8 cellular contexts compared by ENCODE assay signal in genomic region chr7:123154231-123154860, GRCh38. TPM values are rescaled to one million over a fixed set of nuclear protein-coding genes. Genes with fewer than 3 reads are reported as not detected.
DNase-seq lines count a peak whose midpoint lies in the region; FAIRE-seq and TF ChIP-seq lines count a peak whose summit lies in the region.

No MANE protein-coding gene starts in this region.

- POLR2A ChIA-PET in RWPE1 (lab: Yijun Ruan, JAX; ENCODE audit: low non-redundant PET) = no interaction called here

- no peaks in the 10 kb centered on the region for H4K20me1 ChIP-seq in keratinocyte (ENCODE audit: control insufficient read depth, extremely low read depth, insufficient read depth, low read length)

- no peaks in the 10 kb centered on the region for H3K36me3 Mint-ChIP-seq in HFFc6 (ENCODE audit: low read depth)

- H3K27me3 Mint-ChIP-seq in HFFc6 (ENCODE audit: insufficient read depth) = no peaks in the 10 kb centered on the region

- H2AFZ ChIP-seq in keratinocyte (ENCODE audit: control insufficient read depth, low read length) = no peak overlapping the region

- H3K4me3 ChIP-seq in cardiac fibroblast (replicated peaks in 1 of 2; ENCODE audit: low read depth in 2 of 2, low read length in 2 of 2) (no peak overlapping the region), keratinocyte (ENCODE audit: control insufficient read depth in 2 of 3, extremely low read depth in 1 of 3, insufficient read depth in 2 of 3, low read depth in 1 of 3, low read length in 3 of 3) (no peak overlapping the region)

- H3K36me3 ChIP-seq in keratinocyte (ENCODE audit: control insufficient read depth in 2 of 2, extremely low read depth in 1 of 2, insufficient read depth in 2 of 2, low read length in 2 of 2) = no peaks in the 10 kb centered on the region

- H3K9me3 ChIP-seq in keratinocyte (ENCODE audit: control insufficient read depth, low read depth, low read length) = no peaks in the 10 kb centered on the region

- no peak overlapping the region for H3K27ac ChIP-seq in RWPE1
- no peak overlapping the region for H3K27ac ChIP-seq in keratinocyte (ENCODE audit: control insufficient read depth, insufficient read depth, low read length)

- FAIRE-seq in A204.1 (lab: Jason Lieb, UNC) = peak; percentile 92
- FAIRE-seq in keratinocyte (lab: Jason Lieb, UNC) = peak; percentile 83

- peak; percentile 39 for DNase-seq in HFFc6
- peak; percentile 63 for DNase-seq in M059J (ENCODE audit: low read depth)
- peak; percentile 53 for DNase-seq in RWPE1 (ENCODE audit: low spot score)
- DNase-seq in cardiac fibroblast (ENCODE audit: low read depth in 2 of 2) = peak; percentile 85 to 95
- peak; percentile 45 for DNase-seq in keratinocyte (ENCODE audit: low read depth, low spot score)
- peak; percentile 26 for DNase-seq in stimulated activated CD4-positive, alpha-beta T cell treated with anti-CD3 and anti-CD28 coated beads, Interleukin-4, amount 100 ng/mL, for 24 hours

- H3K9me1 ChIP-seq in keratinocyte (ENCODE audit: control insufficient read depth, extremely low read depth, insufficient read depth, low read length) = no peaks in the 10 kb centered on the region

- no peaks in the 10 kb centered on the region for H3K4me1 ChIP-seq in keratinocyte (ENCODE audit: control insufficient read depth, extremely low read depth, insufficient read depth, low read length)

- TF ChIP-seq CTCF in GM12873 (IDR thresholded peaks at IDR 0.05; ENCODE audit: insufficient read depth, low read depth, low read length, missing control alignments) (peak; percentile 82), HFFc6 (IDR thresholded peaks at IDR 0.05) (peak; percentile 80), RWPE1 (conservative IDR thresholded peaks at IDR 0.05; ENCODE audit: low read depth) (peak; percentile 89), cardiac fibroblast (IDR thresholded peaks at IDR 0.05; ENCODE audit: low read depth, low read length) (peak; percentile 70), keratinocyte (optimal IDR thresholded peaks at IDR 0.05 in 1 of 3, IDR thresholded peaks at IDR 0.05 in 1 of 3, conservative IDR thresholded peaks at IDR 0.05 in 1 of 3; ENCODE audit: extremely low read depth in 1 of 3, insufficient read depth in 2 of 3, low read length in 3 of 3) (peak; percentile 55 to 76 (median 74))

- no peak overlapping the region for H3K4me2 ChIP-seq in keratinocyte (ENCODE audit: control insufficient read depth, extremely low read depth, insufficient read depth, low read depth, low read length)

- H3K27me3 ChIP-seq in keratinocyte (ENCODE audit: control insufficient read depth, extremely low read depth, insufficient read depth, low read length) = no peaks in the 10 kb centered on the region

- H3K27ac Mint-ChIP-seq in HFFc6 = no peak overlapping the region

- CTCF ChIA-PET in RWPE1 (lab: Yijun Ruan, JAX) = interaction anchor here (0.6 to 1.0 kb wide), 6 partner anchors 11 to 340 kb away, joined by 3 to 4 read pairs (median 3); no protein-coding TSS in a partner anchor

- dilution Hi-C loops in keratinocyte (cut with MboI; ENCODE audit: extremely low pct_ligation_motif_present, low sequenced_read_pairs) = no loop called here

- no peak overlapping the region for H3K4me3 Mint-ChIP-seq in HFFc6

- no peaks in the 10 kb centered on the region for H3K4me1 Mint-ChIP-seq in HFFc6 (ENCODE audit: low read depth)

- peaks cover 11% of the 10 kb centered on the region for H3K9me3 Mint-ChIP-seq in HFFc6

- H3K79me2 ChIP-seq in keratinocyte (ENCODE audit: control insufficient read depth, insufficient read depth, low read length) = no peaks in the 10 kb centered on the region

- H3K9ac ChIP-seq in keratinocyte (ENCODE audit: control insufficient read depth, extremely low read depth, insufficient read depth, low read length) = no peak overlapping the region

RNA-seq across cellular contexts. Expression of gene SLC13A1, which starts 45.4 kb away (rescaled TPM):
- total RNA-seq in HFFc6 (2021; fragmentation: NEBNext Ultra II Directional; extraction: Animal tissue kit (Norgen Biotek cat#: 25700)) = not detected
- not detected in 2 replicates for total RNA-seq in M059J (2014; rRNA removed; shearing (Covaris generic))
- not detected in 3 replicates for polyA plus RNA-seq in keratinocyte
- polyA plus RNA-seq in keratinocyte (2011; ENCODE audit: low read depth) = not detected
- polyA plus RNA-seq in keratinocyte (2011; cell fraction: cytosol; rRNA removed) = not detected in 2 replicates
- not detected in 2 replicates for polyA plus RNA-seq in keratinocyte (2011; cell fraction: nucleus; rRNA removed)
- polyA plus RNA-seq in keratinocyte (2012; ENCODE audit: low replicate concordance) = not detected in 2 replicates
- not detected in 3 replicates for polyA minus RNA-seq in keratinocyte
- polyA minus RNA-seq in keratinocyte (2011; cell fraction: cytosol; rRNA and poly(A)+ RNA removed) = not detected
- polyA minus RNA-seq in keratinocyte (2011; cell fraction: nucleus; rRNA and poly(A)+ RNA removed) = not detected in 2 replicates

Comparison
In these comparisons a context has a peak if more than half of its experiments do, and no peak if none do; other contexts are left out.
1. DNase-seq: peak in every context shown above with its lines; median percentile 90 in cardiac fibroblast; 63 in M059J; 53 in RWPE1; 45 in keratinocyte; 39 in HFFc6; 26 in stimulated activated CD4-positive, alpha-beta T cell treated with anti-CD3 and anti-CD28 coated beads, Interleukin-4, amount 100 ng/mL, for 24 hours.